In the genomic region with DNA sequence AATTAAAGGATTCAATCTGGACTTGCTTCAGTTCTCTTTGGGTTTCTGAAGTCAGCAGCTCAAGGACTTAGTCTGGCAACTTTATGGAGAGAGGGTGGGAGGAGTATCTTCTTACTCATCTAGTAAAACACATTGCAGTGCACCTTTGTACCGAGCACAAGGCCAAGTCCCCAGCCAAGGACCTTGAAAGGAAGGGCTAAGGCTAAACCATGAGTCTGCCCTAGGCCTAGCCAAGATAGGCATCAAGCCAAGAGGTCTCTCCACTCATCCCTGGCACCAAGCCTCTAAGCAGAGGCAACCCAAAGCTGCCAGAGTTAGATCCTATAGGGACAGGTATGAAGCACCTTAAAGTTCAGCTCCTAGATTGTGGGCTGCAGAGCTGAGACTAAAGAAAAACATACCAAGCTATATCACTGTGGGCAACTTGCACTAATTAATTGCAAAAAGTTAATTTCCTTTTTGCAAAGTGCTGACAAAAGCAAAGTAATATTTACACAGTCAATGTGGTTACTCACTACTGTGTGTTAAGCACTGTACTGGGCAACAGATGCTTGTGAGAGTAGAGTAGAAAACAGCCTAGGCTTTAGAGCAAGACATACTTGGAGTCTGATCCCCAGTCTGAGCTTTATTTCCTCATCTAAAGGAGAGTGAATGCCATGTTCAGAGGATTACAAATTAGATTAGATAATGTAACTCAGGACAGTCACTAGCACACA, we compare ENCODE assay signal across 11 cellular contexts. TPM values are rescaled to one million over a fixed set of nuclear protein-coding genes. Genes with fewer than 3 reads are reported as not detected.
DNase-seq lines count a peak whose midpoint lies in the region; ATAC-seq, FAIRE-seq and TF ChIP-seq lines count a peak whose summit lies in the region.
"Had no signal": no experiment of that assay in that cellular context is flagged by ENCODE, and none has a peak within 500 bp of the region (broad histone marks: within the 10 kb centered on the region; RNA-seq: fewer than 3 reads in every experiment).

No MANE protein-coding gene starts in this region.

- no peak overlapping the region for H3K18ac ChIP-seq in IMR-90 (ENCODE audit: low read depth, low read length)

- TF ChIP-seq RAD21 in IMR-90 (IDR thresholded peaks at IDR 0.05; ENCODE audit: low read length): no peak
- no peak for TF ChIP-seq RAD21 in GM12878 (IDR thresholded peaks at IDR 0.05; ENCODE audit: insufficient read depth, low read depth, low read length)

- H4K20me1 ChIP-seq in IMR-90 (ENCODE audit: insufficient read depth, low read length): peaks cover 9% of the 10 kb centered on the region; the same call in 1 of the 2 replicates
- H4K20me1 ChIP-seq in GM12878 (ENCODE audit: control insufficient read depth, insufficient read depth): no peaks in the 10 kb centered on the region

- no peak overlapping the region for H2BK5ac ChIP-seq in IMR-90 (ENCODE audit: low read depth, low read length, poor library complexity, severe bottlenecking)

- no peak overlapping the region for H2BK20ac ChIP-seq in IMR-90 (ENCODE audit: low read depth, low read length)

- DNase-seq in DMS79 treated with DMSO at 0.1 percent for 48 hours (lab: John Stamatoyannopoulos, UW) (peak; percentile 73), IMR-90 (peak; percentile 6), GM12878 (ENCODE audit: low read depth, low spot score) (no peak), OCI-M2 (lab: John Stamatoyannopoulos, UW; ENCODE audit: unreplicated experiment) (no peak), GM13977 (ENCODE audit: low spot score) (no peak), NAMALWA (ENCODE audit: low spot score) (no peak)
- no peak for DNase-seq in naive thymus-derived CD8-positive, alpha-beta T cell
- DNase-seq: activated effector memory CD4-positive, alpha-beta T cell treated with Interleukin-2 at 50 U/mL for 16 hours; heart left ventricle; MV-4-11; stimulated activated naive CD4-positive, alpha-beta T cell had no signal

- no CpG with 5 or more reads among the region's 1 CpG for WGBS in IMR-90 (ENCODE audit: extremely low coverage in 2 of 2, insufficient read length in 1 of 2), 2 experiments
- 87% methylated on average over 1 of the region's 1 CpG for WGBS in GM12878 (ENCODE audit: insufficient coverage, insufficient replicate concordance, low lambda C conversion rate, missing lambda C conversion rate)

- dilution Hi-C loops in IMR-90 (cut with HindIII; ENCODE audit: low sequenced_read_pairs, unreplicated experiment): no loop called here

- CTCF ChIA-PET in IMR-90 (lab: Yijun Ruan, JAX): interaction anchor here (0.6 kb wide), 2 partner anchors 31 to 44 kb away, joined by 3 read pairs; no protein-coding TSS in a partner anchor
- CTCF ChIA-PET in GM12878 (lab: Yijun Ruan, JAX): interaction anchor here (1.3 kb wide), 1 partner anchor 10 kb away, joined by 5 read pairs; no protein-coding TSS in a partner anchor

- no peak overlapping the region for H3K4ac ChIP-seq in IMR-90 (ENCODE audit: low read depth, low read length)

- no peak overlapping the region for H3K14ac ChIP-seq in IMR-90 (replicated peaks; ENCODE audit: low read depth, low read length)

- H2AK5ac ChIP-seq in IMR-90 (ENCODE audit: low read depth, low read length): no peak overlapping the region

- H3K56ac ChIP-seq in IMR-90 (ENCODE audit: extremely low read depth, insufficient read depth, low read length): no peak overlapping the region

- H3K9me1 ChIP-seq in IMR-90 (ENCODE audit: insufficient read depth, low read length): peaks cover 8% of the 10 kb centered on the region

- no TSS peak for BruUV-seq in IMR-90 (replicated peaks; lab: Mats Ljungman, UMichigan)
- no TSS peak for BruUV-seq in GM12878 (replicated peaks; lab: Mats Ljungman, UMichigan)

- in situ Hi-C loops in IMR-90 (cut with MboI; ENCODE audit: low sequenced_read_pairs): no loop called here
- in situ Hi-C loops in GM12878 (cut with MboI): no loop called here
- in situ Hi-C loops in GM13977 (cut with MboI; ENCODE audit: low pct_unique_long_range_greater_than_20kb, low sequenced_read_pairs, unreplicated experiment): no loop called here

- H3K9ac ChIP-seq in IMR-90 (ENCODE audit: low read depth, low read length): no peak overlapping the region
- no peak overlapping the region for H3K9ac ChIP-seq in GM12878 (ENCODE audit: control insufficient read depth, insufficient read depth, low read length)

- TF ChIP-seq EP300 in GM12878 (IDR thresholded peaks at IDR 0.05; ENCODE audit: borderline replicate concordance in 1 of 2, control insufficient read depth in 1 of 2, low read depth in 2 of 2, low read length in 2 of 2): no peak

- no peak overlapping the region for H2BK120ac ChIP-seq in IMR-90 (ENCODE audit: low read depth, low read length)

- no peak overlapping the region for H4K8ac ChIP-seq in IMR-90 (ENCODE audit: low read depth in 2 of 2, low read length in 2 of 2)

- H3K36me3 Mint-ChIP-seq in naive thymus-derived CD8-positive, alpha-beta T cell: peaks cover 0 to 58% (median 3%) of the 10 kb centered on the region in 3 donors

- RAD21 ChIA-PET in GM12878 (lab: Charles Lee; ENCODE audit: unreplicated experiment): no interaction called here

- POLR2A ChIA-PET in IMR-90 (lab: Charles Lee; ENCODE audit: unreplicated experiment) (no interaction called here), GM12878 (lab: Charles Lee) (interaction anchor here (0.5 to 1.2 kb wide), 3 partner anchors 10 to 27 kb away, joined by 3 to 6 read pairs (median 3); no protein-coding TSS in a partner anchor)
- POLR2A ChIA-PET in naive thymus-derived CD8-positive, alpha-beta T cell (lab: Charles Lee): no interaction called here

- H3K79me1 ChIP-seq in IMR-90 (ENCODE audit: low read depth in 1 of 2, low read length in 2 of 2): peaks cover 3 to 28% of the 10 kb centered on the region in 2 experiments; a peak in 3 of 4 replicates

- H2BK15ac ChIP-seq in IMR-90 (ENCODE audit: low read depth, low read length): no peak overlapping the region

- no peak for FAIRE-seq in GM12878 (lab: Jason Lieb, UNC)

- H3K36me3 ChIP-seq in IMR-90 (ENCODE audit: control insufficient read depth, insufficient read depth, low read length) (peaks cover 15% of the 10 kb centered on the region), GM12878 (ENCODE audit: control insufficient read depth in 2 of 2, insufficient read depth in 2 of 2, low read length in 1 of 2) (peaks cover 3 to 5% of the 10 kb centered on the region in 2 experiments)

- TF ChIP-seq POLR2A in IMR-90 (IDR thresholded peaks at IDR 0.05; ENCODE audit: low read depth, low read length) (no peak), GM12878 (IDR thresholded peaks at IDR 0.05; ENCODE audit: low read depth, low read length) (0 out of 2 replicates have a peak, but pooled peaks have one; percentile 15)

- SMC1A ChIA-PET in GM12878 (lab: Charles Lee; ENCODE audit: uncharacterized antibody, unreplicated experiment): interaction anchor here (0.6 to 1.3 kb wide), 3 partner anchors 9 to 111 kb away, joined by 3 read pairs; no protein-coding TSS in a partner anchor

- no peaks in the 10 kb centered on the region for H3K27me3 Mint-ChIP-seq in naive thymus-derived CD8-positive, alpha-beta T cell

- no peak for TF ChIP-seq CTCF in IMR-90 (conservative IDR thresholded peaks at IDR 0.05; ENCODE audit: low read depth, low read length)
- no peak for TF ChIP-seq CTCF in GM12878 (IDR thresholded peaks at IDR 0.05 in 2 of 3, conservative IDR thresholded peaks at IDR 0.05 in 1 of 3; ENCODE audit: control insufficient read depth in 2 of 3, extremely low read depth in 1 of 3, insufficient read depth in 1 of 3, low read depth in 3 of 3, low read length in 3 of 3)
- TF ChIP-seq CTCF in GM13977 (IDR thresholded peaks at IDR 0.05; ENCODE audit: extremely low read depth, insufficient read depth, missing control alignments): no peak

- H3K4me3 Mint-ChIP-seq in naive thymus-derived CD8-positive, alpha-beta T cell: no peak overlapping the region

- intact Hi-C loops in IMR-90 (cut with micrococcal nuclease): no loop called here
- intact Hi-C loops in GM12878 (cut with micrococcal nuclease; ENCODE audit: unreplicated experiment): no loop called here

- no peak overlapping the region for H3K4me2 ChIP-seq in IMR-90 (ENCODE audit: low read depth, low read length)
- no peak overlapping the region for H3K4me2 ChIP-seq in GM12878 (ENCODE audit: control insufficient read depth, insufficient read depth)

- H3K79me2 ChIP-seq in GM12878 (ENCODE audit: control insufficient read depth, insufficient read depth, low read length): peaks cover 6% of the 10 kb centered on the region

- H4K5ac ChIP-seq in IMR-90 (ENCODE audit: low read depth, low read length): no peak overlapping the region

- H3K4me3 ChIP-seq in IMR-90 (ENCODE audit: insufficient read depth, low read depth, low read length) (no peak overlapping the region), GM12878 (no peak overlapping the region)
- H3K4me3 ChIP-seq: heart left ventricle had no signal

- H3K27ac ChIP-seq in IMR-90 (ENCODE audit: insufficient read depth, low read length): no peak overlapping the region
- H3K27ac ChIP-seq in GM12878 (ENCODE audit: control insufficient read depth, insufficient read depth): no peak overlapping the region
- H3K27ac ChIP-seq: heart left ventricle had no signal

- no peaks in the 10 kb centered on the region for H3K27me3 ChIP-seq in IMR-90 (ENCODE audit: control insufficient read depth, insufficient read depth, low read length)
- H3K27me3 ChIP-seq in GM12878 (replicated peaks in 1 of 2; ENCODE audit: control insufficient read depth in 2 of 2, insufficient read depth in 2 of 2, low read length in 1 of 2): no peaks in the 10 kb centered on the region
- H3K27me3 ChIP-seq: heart left ventricle had no signal

- H3K9me3 ChIP-seq in IMR-90 (ENCODE audit: control insufficient read depth, insufficient read depth, low read length) (no peaks in the 10 kb centered on the region), GM12878 (replicated peaks; ENCODE audit: control insufficient read depth, insufficient read depth, low read length) (no peaks in the 10 kb centered on the region)
- H3K9me3 ChIP-seq: heart left ventricle had no signal

- H2AK9ac ChIP-seq in IMR-90 (replicated peaks; ENCODE audit: low read depth, low read length, poor library complexity): no peak overlapping the region

- peaks cover 5% of the 10 kb centered on the region for H3K4me1 ChIP-seq in IMR-90 (ENCODE audit: control insufficient read depth, insufficient read depth, low read length)
- no peaks in the 10 kb centered on the region for H3K4me1 ChIP-seq in GM12878 (ENCODE audit: control insufficient read depth, insufficient read depth, low read length)

- no peak overlapping the region for H4K91ac ChIP-seq in IMR-90 (ENCODE audit: insufficient read depth, low read depth, low read length)

- 0 out of 2 replicates have a peak overlapping the region, but pooled peaks have one; percentile 50 for H3K23ac ChIP-seq in IMR-90 (ENCODE audit: low read depth, low read length)

- no peaks in the 10 kb centered on the region for H3K9me3 Mint-ChIP-seq in naive thymus-derived CD8-positive, alpha-beta T cell

- peak overlapping the region in 6 of 10 donors; percentile 40 to 82 (median 62) for H3K27ac Mint-ChIP-seq in naive thymus-derived CD8-positive, alpha-beta T cell

- ATAC-seq in IMR-90 (ENCODE audit: low read depth): no peak
- no peak; the same call in 2 of the 3 replicates for ATAC-seq in GM12878
- no peak for ATAC-seq in naive thymus-derived CD8-positive, alpha-beta T cell

- H2AFZ ChIP-seq in IMR-90 (replicated peaks; ENCODE audit: low read length, poor library complexity) (no peak overlapping the region), GM12878 (ENCODE audit: control insufficient read depth, low read depth, low read length) (no peak overlapping the region)

- H3K4me1 Mint-ChIP-seq in naive thymus-derived CD8-positive, alpha-beta T cell: peaks cover under 1 to 21% (median 7%) of the 10 kb centered on the region in 4 donors

RNA-seq across cellular contexts. Expression of a gene that starts 7.3 kb away (rescaled TPM):
- total RNA-seq in IMR-90 (2012; rRNA removed) (78.0 and 95.5 TPM in 2 replicates), GM12878 (2014; rRNA removed) (132 and 146 TPM in 2 replicates), GM12878 (2014; rRNA removed; fragmentation: Illumina TruSeq; extraction: Trizol) (107 and 112 TPM in 2 replicates), GM12878 (2021) (94.9 and 97.2 TPM in 2 replicates)
- polyA plus RNA-seq in IMR-90 (2012; rRNA removed) (97.4 and 117 TPM in 2 replicates), GM12878 (2011; rRNA removed) (85.2 and 95.5 TPM in 2 replicates), GM12878 (2014; fragmentation: Illumina TruSeq; extraction: Trizol) (60.1 and 96.4 TPM in 2 replicates), GM12878 (2014; fragmentation: Nextera tagmentation; extraction: Ambion mirVana) (10 to 100 TPM; 84.8 to 89.1 TPM), GM12878 (2014; rRNA removed) (173 and 180 TPM in 2 replicates), GM12878 (2016; fragmentation: Nextera tagmentation; extraction: Ambion mirVana) (100 to 1,000 TPM; 150 to 157 TPM)
- polyA plus RNA-seq in IMR-90 (2012; cell fraction: cytosol; rRNA removed): 166 and 219 TPM in 2 replicates
- 67.1 and 69.9 TPM in 2 replicates for polyA plus RNA-seq in IMR-90 (2012; cell fraction: nucleus; rRNA removed; ENCODE audit: low replicate concordance)
- total RNA-seq in GM12878 (2013; cell fraction: nucleolus; rRNA removed): 95.7 and 96.0 TPM in 2 replicates
- 36.6 TPM for polyA plus RNA-seq in GM12878 (2011; ENCODE audit: low read depth)
- polyA plus RNA-seq in GM12878 (2011; cell fraction: cytosol; rRNA removed): 132 and 134 TPM in 2 replicates
- polyA plus RNA-seq in GM12878 (2011; cell fraction: nucleus; rRNA removed): 68.3 and 74.0 TPM in 2 replicates
- 67.7 and 71.1 TPM in 2 replicates for polyA plus RNA-seq in GM12878 (2012)
- 54.1 and 81.2 TPM in 2 replicates for polyA minus RNA-seq in GM12878 (2011; rRNA and poly(A)+ RNA removed)
- 18.7 and 30.5 TPM in 2 replicates for polyA minus RNA-seq in GM12878 (2011; cell fraction: cytosol; rRNA and poly(A)+ RNA removed)
- 36.8 and 50.5 TPM in 2 replicates for polyA minus RNA-seq in GM12878 (2011; cell fraction: nucleus; rRNA and poly(A)+ RNA removed)
- total RNA-seq in naive thymus-derived CD8-positive, alpha-beta T cell: 10 to 100 TPM; 62.4 to 77.3 TPM
- polyA plus RNA-seq in naive thymus-derived CD8-positive, alpha-beta T cell: 10 to 100 TPM; 48.1 to 66.8 (median 61.4) TPM

RNA-seq across cellular contexts. Expression of a gene that starts 7.4 kb away (rescaled TPM):
- 15.0 and 15.1 TPM in 2 replicates for total RNA-seq in IMR-90 (2012; rRNA removed)
- 12.6 and 16.4 TPM in 2 replicates for polyA plus RNA-seq in IMR-90 (2012; rRNA removed)
- 4.6 and 6.3 TPM in 2 replicates for polyA plus RNA-seq in IMR-90 (2012; cell fraction: cytosol; rRNA removed)
- 4.6 and 22.0 TPM in 2 replicates for polyA plus RNA-seq in IMR-90 (2012; cell fraction: nucleus; rRNA removed; ENCODE audit: low replicate concordance)
- total RNA-seq in GM12878 (2013; cell fraction: nucleolus; rRNA removed): 61.7 and 71.4 TPM in 2 replicates
- 13.7 and 15.5 TPM in 2 replicates for total RNA-seq in GM12878 (2014; rRNA removed)
- 15.2 and 16.2 TPM in 2 replicates for total RNA-seq in GM12878 (2014; rRNA removed; fragmentation: Illumina TruSeq; extraction: Trizol)
- 25.1 and 25.7 TPM in 2 replicates for total RNA-seq in GM12878 (2021)
- polyA plus RNA-seq in GM12878 (2011; ENCODE audit: low read depth): 22.5 TPM
- polyA plus RNA-seq in GM12878 (2011; rRNA removed): 26.2 and 26.7 TPM in 2 replicates
- 16.6 and 22.6 TPM in 2 replicates for polyA plus RNA-seq in GM12878 (2011; cell fraction: cytosol; rRNA removed)
- 21.1 and 26.3 TPM in 2 replicates for polyA plus RNA-seq in GM12878 (2011; cell fraction: nucleus; rRNA removed)
- polyA plus RNA-seq in GM12878 (2012): 21.7 and 28.7 TPM in 2 replicates
- 32.1 and 46.4 TPM in 2 replicates for polyA plus RNA-seq in GM12878 (2014; fragmentation: Illumina TruSeq; extraction: Trizol)
- 10 to 100 TPM; 51.8 to 55.9 TPM for polyA plus RNA-seq in GM12878 (2014; fragmentation: Nextera tagmentation; extraction: Ambion mirVana)
- polyA plus RNA-seq in GM12878 (2014; rRNA removed): 17.7 and 19.4 TPM in 2 replicates
- 10 to 100 TPM; 60.2 to 70.6 TPM for polyA plus RNA-seq in GM12878 (2016; fragmentation: Nextera tagmentation; extraction: Ambion mirVana)
- polyA minus RNA-seq in GM12878 (2011; rRNA and poly(A)+ RNA removed): 19.0 and 22.5 TPM in 2 replicates
- polyA minus RNA-seq in GM12878 (2011; cell fraction: cytosol; rRNA and poly(A)+ RNA removed): 7.2 and 11.9 TPM in 2 replicates
- polyA minus RNA-seq in GM12878 (2011; cell fraction: nucleus; rRNA and poly(A)+ RNA removed): 10.3 and 14.8 TPM in 2 replicates
- 10 to 100 TPM; 20.4 to 24.6 TPM for total RNA-seq in naive thymus-derived CD8-positive, alpha-beta T cell
- 10 to 100 TPM; 17.7 to 30.4 (median 23.9) TPM for polyA plus RNA-seq in naive thymus-derived CD8-positive, alpha-beta T cell

Comparison
In these comparisons a context has a peak if more than half of its experiments do, and no peak if none do; other contexts are left out.
1. DNase-seq: peak in DMS79 treated with DMSO at 0.1 percent for 48 hours (single experiment) and IMR-90 (single experiment); none in GM12878 (single experiment), naive thymus-derived CD8-positive, alpha-beta T cell (0 of 10), OCI-M2 (single experiment), GM13977 (single experiment) and NAMALWA (single experiment).